ENCODE assay signal across 14 cellular contexts in genomic region chr10:28810062-28810870, GRCh38.
A peak's percentile ranks its signal among the peaks of the same experiment; 100 is the strongest.
DNase-seq lines count a peak whose midpoint lies in the region; ATAC-seq and TF ChIP-seq lines count a peak whose summit lies in the region.
"Had no signal": no experiment of that assay in that cellular context is flagged by ENCODE, and none has a peak within 500 bp of the region (broad histone marks: within the 10 kb centered on the region; RNA-seq: fewer than 3 reads in every experiment).

No MANE protein-coding gene starts in this region.

- no peak for TF ChIP-seq POLR2A in IMR-90 (IDR thresholded peaks at IDR 0.05; ENCODE audit: low read depth, low read length)

- H2BK120ac ChIP-seq in IMR-90 (ENCODE audit: low read depth, low read length) = peak overlapping the region; percentile 94

- peaks cover 32% of the 10 kb centered on the region for H3K4me1 Mint-ChIP-seq in chondrocyte (ENCODE audit: low read depth)
- H3K4me1 Mint-ChIP-seq in type B pancreatic cell (ENCODE audit: unreplicated experiment) = peaks cover 57% of the 10 kb centered on the region
- no peaks in the 10 kb centered on the region for H3K4me1 Mint-ChIP-seq in immature natural killer cell
- H3K4me1 Mint-ChIP-seq: activated CD4-positive, alpha-beta T cell treated with anti-CD3 and anti-CD28 coated beads, Interleukin-2, amount 10 ng/mL, durations not matched to agents 24 days and 14 days had no signal

- H2BK20ac ChIP-seq in IMR-90 (ENCODE audit: low read depth, low read length) = peak overlapping the region; percentile 87

- dilution Hi-C loops in IMR-90 (cut with HindIII; ENCODE audit: low sequenced_read_pairs, unreplicated experiment) = no loop called here

- peak overlapping the region; percentile 35; the same call in 1 of the 2 replicates for H2AK5ac ChIP-seq in IMR-90 (ENCODE audit: low read depth, low read length)

- H3K27me3 ChIP-seq in IMR-90 (ENCODE audit: control insufficient read depth, insufficient read depth, low read length) = no peaks in the 10 kb centered on the region
- H3K27me3 ChIP-seq: ascending aorta, gastrocnemius medialis, left lung had no signal

- no peaks in the 10 kb centered on the region for H4K20me1 ChIP-seq in IMR-90 (ENCODE audit: insufficient read depth, low read length)

- in situ Hi-C loops in IMR-90 (cut with MboI; ENCODE audit: low sequenced_read_pairs) = no loop called here

- peaks cover 2% of the 10 kb centered on the region for H3K27me3 Mint-ChIP-seq in chondrocyte (ENCODE audit: low read depth)
- H3K27me3 Mint-ChIP-seq in type B pancreatic cell = no peaks in the 10 kb centered on the region
- H3K27me3 Mint-ChIP-seq in immature natural killer cell (ENCODE audit: low read depth in 3 of 3) = peaks cover 7 to 10% (median 8%) of the 10 kb centered on the region in 3 donors

- 0% methylated on average over 1 of the region's 10 CpGs; no CpG with 5 or more reads in 1 of the 2 experiments for WGBS in IMR-90 (ENCODE audit: extremely low coverage in 2 of 2, insufficient read length in 1 of 2), 2 experiments

- H3K27ac ChIP-seq in IMR-90 (ENCODE audit: insufficient read depth, low read length) = peak overlapping the region; percentile 85
- H3K27ac ChIP-seq: ascending aorta, gastrocnemius medialis, left lung had no signal

- no peaks in the 10 kb centered on the region for H3K36me3 Mint-ChIP-seq in chondrocyte (ENCODE audit: low read depth)
- H3K36me3 Mint-ChIP-seq in type B pancreatic cell = no peaks in the 10 kb centered on the region
- H3K36me3 Mint-ChIP-seq in immature natural killer cell = no peaks in the 10 kb centered on the region

- peak; percentile 54 for ATAC-seq in IMR-90 (ENCODE audit: low read depth)
- no peak for ATAC-seq in HG02852 (IDR thresholded peaks at IDR 0.05; ENCODE audit: unreplicated experiment)
- no peak for ATAC-seq in GM18868 (IDR thresholded peaks at IDR 0.05; ENCODE audit: unreplicated experiment)
- ATAC-seq: gastrocnemius medialis, left lung had no signal

- intact Hi-C loops in IMR-90 (cut with micrococcal nuclease) = no loop called here

- H3K18ac ChIP-seq in IMR-90 (ENCODE audit: low read depth, low read length) = peak overlapping the region; percentile 93

- peak overlapping the region; percentile 67 for H2AFZ ChIP-seq in IMR-90 (replicated peaks; ENCODE audit: low read length, poor library complexity)

- CTCF ChIA-PET in IMR-90 (lab: Yijun Ruan, JAX) = interaction anchor here (0.6 to 0.8 kb wide), 5 partner anchors 32 to 332 kb away, joined by 3 to 5 read pairs (median 4); no protein-coding TSS in a partner anchor

- H3K9me3 Mint-ChIP-seq in chondrocyte (ENCODE audit: low read depth) (no peaks in the 10 kb centered on the region), type B pancreatic cell (peaks cover 4% of the 10 kb centered on the region), immature natural killer cell (peaks cover 0 to 1% (median 0%) of the 10 kb centered on the region in 6 donors)
- H3K9me3 Mint-ChIP-seq: activated CD4-positive, alpha-beta T cell treated with anti-CD3 and anti-CD28 coated beads, Interleukin-2, amount 10 ng/mL, durations not matched to agents 24 days and 14 days had no signal

- H3K23ac ChIP-seq in IMR-90 (ENCODE audit: low read depth, low read length) = peak overlapping the region; percentile 80

- peak overlapping the region; percentile 56 for H3K56ac ChIP-seq in IMR-90 (ENCODE audit: extremely low read depth, insufficient read depth, low read length)

- H4K91ac ChIP-seq in IMR-90 (ENCODE audit: insufficient read depth, low read depth, low read length) = peak overlapping the region; percentile 95

- H3K4me3 ChIP-seq in IMR-90 (ENCODE audit: insufficient read depth, low read depth, low read length) = no peak overlapping the region
- H3K4me3 ChIP-seq: ascending aorta, gastrocnemius medialis, left lung had no signal

- TF ChIP-seq CTCF in IMR-90 (conservative IDR thresholded peaks at IDR 0.05; ENCODE audit: low read depth, low read length) = no peak
- TF ChIP-seq CTCF in chondrocyte (IDR thresholded peaks at IDR 0.05) = no peak
- no peak for TF ChIP-seq CTCF in type B pancreatic cell (conservative IDR thresholded peaks at IDR 0.05)

- no peak overlapping the region for H3K4me3 Mint-ChIP-seq in chondrocyte (ENCODE audit: unreplicated experiment)
- peak overlapping the region; percentile 59 for H3K4me3 Mint-ChIP-seq in type B pancreatic cell
- H3K4me3 Mint-ChIP-seq in immature natural killer cell = no peak overlapping the region
- H3K4me3 Mint-ChIP-seq: activated CD4-positive, alpha-beta T cell treated with anti-CD3 and anti-CD28 coated beads, Interleukin-2, amount 10 ng/mL, durations not matched to agents 24 days and 14 days had no signal

- H3K4ac ChIP-seq in IMR-90 (ENCODE audit: low read depth, low read length) = peak overlapping the region; percentile 70

- H3K14ac ChIP-seq in IMR-90 (replicated peaks; ENCODE audit: low read depth, low read length) = peak overlapping the region; percentile 54

- H3K9me1 ChIP-seq in IMR-90 (ENCODE audit: insufficient read depth, low read length) = no peaks in the 10 kb centered on the region; the same call in 1 of the 2 replicates

- TF ChIP-seq RAD21 in IMR-90 (IDR thresholded peaks at IDR 0.05; ENCODE audit: low read length) = no peak

- peak overlapping the region; percentile 70; the same call in 1 of the 2 replicates for H3K9ac ChIP-seq in IMR-90 (ENCODE audit: low read depth, low read length)

- H2BK5ac ChIP-seq in IMR-90 (ENCODE audit: low read depth, low read length, poor library complexity, severe bottlenecking) = peak overlapping the region; percentile 77

- H4K8ac ChIP-seq in IMR-90 (ENCODE audit: low read depth in 2 of 2, low read length in 2 of 2) = peak overlapping the region; percentile 74 to 88

- BruUV-seq in IMR-90 (replicated peaks; lab: Mats Ljungman, UMichigan) = no TSS peak

- H3K4me2 ChIP-seq in IMR-90 (ENCODE audit: low read depth, low read length) = peak overlapping the region; percentile 38

- H3K79me1 ChIP-seq in IMR-90 (ENCODE audit: low read depth in 1 of 2, low read length in 2 of 2) = no peaks in the 10 kb centered on the region

- DNase-seq in IMR-90 (peak; percentile 38), chondrocyte (ENCODE audit: low spot score) (no peak), iris pigment epithelial cell (ENCODE audit: low read depth) (peak; percentile 45), type B pancreatic cell (ENCODE audit: extremely low spot score, unreplicated experiment) (no peak), immature natural killer cell (no peak), RPMI8226 (no peak)
- DNase-seq: activated CD4-positive, alpha-beta T cell treated with anti-CD3 and anti-CD28 coated beads, Interleukin-2, amount 10 ng/mL, durations not matched to agents 24 days and 14 days; gastrocnemius medialis; left lung; NCI-H1930; substantia nigra had no signal

- peak overlapping the region; percentile 92 for H2BK15ac ChIP-seq in IMR-90 (ENCODE audit: low read depth, low read length)

- H3K9me3 ChIP-seq in IMR-90 (ENCODE audit: control insufficient read depth, insufficient read depth, low read length) = no peaks in the 10 kb centered on the region
- H3K9me3 ChIP-seq: ascending aorta, gastrocnemius medialis, left lung had no signal

- H4K5ac ChIP-seq in IMR-90 (ENCODE audit: low read depth, low read length) = peak overlapping the region; percentile 54

- POLR2A ChIA-PET in IMR-90 (lab: Charles Lee; ENCODE audit: unreplicated experiment) = no interaction called here

- peaks cover 25% of the 10 kb centered on the region for H3K4me1 ChIP-seq in IMR-90 (ENCODE audit: control insufficient read depth, insufficient read depth, low read length)

- H3K36me3 ChIP-seq in IMR-90 (ENCODE audit: control insufficient read depth, insufficient read depth, low read length) = no peaks in the 10 kb centered on the region
- H3K36me3 ChIP-seq: ascending aorta, gastrocnemius medialis, left lung had no signal

- no peak overlapping the region for H2AK9ac ChIP-seq in IMR-90 (replicated peaks; ENCODE audit: low read depth, low read length, poor library complexity)

- H3K27ac Mint-ChIP-seq in chondrocyte (ENCODE audit: unreplicated experiment) (peak overlapping the region; percentile 12), type B pancreatic cell (peak overlapping the region; percentile 61), immature natural killer cell (no peak overlapping the region)
- H3K27ac Mint-ChIP-seq: activated CD4-positive, alpha-beta T cell treated with anti-CD3 and anti-CD28 coated beads, Interleukin-2, amount 10 ng/mL, durations not matched to agents 24 days and 14 days had no signal

TF ChIP-seq in IMR-90, 13 proteins besides CTCF, POLR2A, EP300 and RAD21:
- no peak for TF ChIP-seq MXI1 (IDR thresholded peaks at IDR 0.05; ENCODE audit: borderline replicate concordance, low read depth, low read length)
- TF ChIP-seq ELK1 (IDR thresholded peaks at IDR 0.05; ENCODE audit: borderline replicate concordance, low read depth, low read length) = no peak
- TF ChIP-seq RFX5 (IDR thresholded peaks at IDR 0.05; ENCODE audit: low read depth, low read length) = no peak
- no peak for TF ChIP-seq CHD1 (IDR thresholded peaks at IDR 0.05; ENCODE audit: low read depth, low read length)
- peak; percentile 65; the same call in 1 of the 2 replicates for TF ChIP-seq FOS (IDR thresholded peaks at IDR 0.05; ENCODE audit: low read depth, low read length)
- no peak for TF ChIP-seq NFE2L2 (IDR thresholded peaks at IDR 0.05; ENCODE audit: low read depth, low read length)

Comparison
In these comparisons a context has a peak if more than half of its experiments do, and no peak if none do; other contexts are left out.
1. DNase-seq: peak in IMR-90 (single experiment) and iris pigment epithelial cell (single experiment); none in chondrocyte (single experiment), type B pancreatic cell (single experiment), immature natural killer cell (0 of 3) and RPMI8226 (single experiment).
2. H3K27ac Mint-ChIP-seq: peak in chondrocyte (single experiment) and type B pancreatic cell (single experiment); none in immature natural killer cell (0 of 6).